1 cellular context compared by ENCODE assay signal in the genomic region with DNA sequence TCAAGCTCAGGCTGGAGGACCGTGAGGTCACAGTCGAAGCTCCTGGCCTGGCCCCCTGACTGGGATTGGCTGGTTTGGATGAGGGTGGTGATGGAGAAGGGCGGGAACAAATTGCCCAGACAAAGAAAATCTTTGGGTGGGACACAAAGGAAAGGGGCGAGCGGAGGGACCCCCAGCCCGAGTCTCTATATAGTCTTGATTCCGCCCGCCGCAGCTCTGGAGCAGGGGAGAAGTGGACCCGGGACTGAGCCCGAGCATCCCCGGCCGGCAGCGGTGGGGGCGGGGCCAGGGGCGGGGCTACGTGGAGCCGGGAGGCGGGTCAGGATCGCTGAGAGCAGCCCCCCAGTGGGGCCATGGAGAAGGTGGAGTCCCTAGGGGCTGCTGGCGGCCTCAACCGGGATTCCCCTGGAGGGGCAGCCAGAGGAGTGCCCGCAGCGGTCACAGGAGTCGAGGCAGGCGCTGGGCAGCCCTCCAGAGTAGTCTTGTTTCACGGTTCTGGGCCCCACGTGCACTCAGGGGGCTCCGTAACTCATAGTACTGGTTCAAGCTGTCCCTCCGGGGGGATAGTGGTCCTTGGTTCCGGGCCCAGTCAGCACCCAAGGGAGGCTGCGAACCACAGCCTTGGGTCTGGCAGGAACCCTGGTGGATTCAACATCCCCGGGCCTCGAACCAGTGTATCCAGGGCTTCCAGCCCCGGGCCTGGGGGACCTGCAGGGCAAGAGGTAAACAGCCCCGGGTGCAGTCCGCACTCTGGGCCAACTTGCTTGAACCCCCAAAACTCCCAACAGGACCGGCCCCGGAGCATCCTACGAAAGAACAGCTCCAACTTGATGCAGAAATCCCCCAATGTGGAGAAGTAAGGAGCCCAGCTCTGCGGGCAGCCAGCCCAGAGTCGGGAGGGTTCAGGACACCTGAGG.
TF ChIP-seq lines count a peak whose summit lies in the region.

No MANE protein-coding gene starts in this region.

TF ChIP-seq in IMR-90, 13 proteins besides CTCF, POLR2A, EP300 and RAD21:
- TF ChIP-seq MAZ (IDR thresholded peaks at IDR 0.05; ENCODE audit: borderline replicate concordance, low read depth, low read length), result peak; percentile 43; the same call in 1 of the 2 replicates
- TF ChIP-seq MXI1 (IDR thresholded peaks at IDR 0.05; ENCODE audit: borderline replicate concordance, low read depth, low read length), result peak; percentile 10; the same call in 1 of the 2 replicates
- no peak for TF ChIP-seq RFX5 (IDR thresholded peaks at IDR 0.05; ENCODE audit: low read depth, low read length)
